8 cellular contexts compared by ENCODE assay signal in genomic region chr3:157175678-157176077, GRCh38. TPM values are rescaled to one million over a fixed set of nuclear protein-coding genes. Genes with fewer than 3 reads are reported as not detected.
DNase-seq lines count a peak whose midpoint lies in the region; ATAC-seq and TF ChIP-seq lines count a peak whose summit lies in the region.

No MANE protein-coding gene starts in this region.

- no peaks in the 10 kb centered on the region for H3K27me3 Mint-ChIP-seq in Caco-2 (ENCODE audit: insufficient read depth, unreplicated experiment)
- peaks cover 2% of the 10 kb centered on the region for H3K27me3 Mint-ChIP-seq in activated CD4-positive, alpha-beta memory T cell treated with anti-CD3 and anti-CD28 coated beads, Interleukin-2, amount 10 ng/mL, durations not matched to agents 7 days and 5 days

- peak overlapping the region; percentile 87 for H3K27ac Mint-ChIP-seq in Caco-2 (ENCODE audit: unreplicated experiment)
- peak overlapping the region; percentile 97 for H3K27ac Mint-ChIP-seq in activated CD4-positive, alpha-beta memory T cell treated with anti-CD3 and anti-CD28 coated beads, Interleukin-2, amount 10 ng/mL, durations not matched to agents 7 days and 5 days

- TF ChIP-seq CTCF in Caco-2 (IDR thresholded peaks at IDR 0.05; ENCODE audit: insufficient read depth in 1 of 2, low read depth in 1 of 2, low read length in 1 of 2, severe bottlenecking in 1 of 2, unreplicated experiment in 1 of 2) (no peak), gastroesophageal sphincter (IDR thresholded peaks at IDR 0.05) (no peak), neutrophil (IDR thresholded peaks at IDR 0.05) (no peak)

- no TSS peak for BruUV-seq in Caco-2 (replicated peaks; lab: Mats Ljungman, UMichigan)

- peak overlapping the region; percentile 72 for H3K4me3 ChIP-seq in Caco-2 (ENCODE audit: low read depth, low read length)
- H3K4me3 ChIP-seq in HUES48 (ENCODE audit: low read depth, low read length), result peak overlapping the region; percentile 90
- H3K4me3 ChIP-seq in gastroesophageal sphincter, result peak overlapping the region; percentile 55 to 71
- peak overlapping the region; percentile 74 to 86 for H3K4me3 ChIP-seq in neutrophil (ENCODE audit: low read depth in 1 of 2, low read length in 1 of 2)

- no peaks in the 10 kb centered on the region for H3K9me3 Mint-ChIP-seq in Caco-2 (ENCODE audit: unreplicated experiment)
- H3K9me3 Mint-ChIP-seq in activated CD4-positive, alpha-beta memory T cell treated with anti-CD3 and anti-CD28 coated beads, Interleukin-2, amount 10 ng/mL, durations not matched to agents 7 days and 5 days, result peaks cover 9% of the 10 kb centered on the region

- peaks cover 7% of the 10 kb centered on the region for H3K4me1 Mint-ChIP-seq in Caco-2 (ENCODE audit: low read depth, unreplicated experiment)
- H3K4me1 Mint-ChIP-seq in activated CD4-positive, alpha-beta memory T cell treated with anti-CD3 and anti-CD28 coated beads, Interleukin-2, amount 10 ng/mL, durations not matched to agents 7 days and 5 days, result peaks cover 21% of the 10 kb centered on the region

- intact Hi-C loops in Caco-2 (cut with micrococcal nuclease; ENCODE audit: unreplicated experiment), result loop anchor here (1.0 kb wide), 2 partner anchors 15 to 26 kb away; partner anchors contain the start of gene CCNL1

- no peak for TF ChIP-seq EP300 in gastroesophageal sphincter (IDR thresholded peaks at IDR 0.05)

- H3K4me3 Mint-ChIP-seq in Caco-2 (ENCODE audit: unreplicated experiment), result peak overlapping the region; percentile 80
- H3K4me3 Mint-ChIP-seq in activated CD4-positive, alpha-beta memory T cell treated with anti-CD3 and anti-CD28 coated beads, Interleukin-2, amount 10 ng/mL, durations not matched to agents 7 days and 5 days, result peak overlapping the region; percentile 89

- peak overlapping the region; percentile 68; the same call in 1 of the 2 replicates for H3K9ac ChIP-seq in HUES48 (ENCODE audit: low read depth, low read length)

- 0% methylated on average over 2 to 11 of the region's 11 CpGs for WGBS in gastroesophageal sphincter (ENCODE audit: low coverage in 1 of 2), 2 donors

- no peak for TF ChIP-seq POLR2A in gastroesophageal sphincter (IDR thresholded peaks at IDR 0.05)

- H3K9me3 ChIP-seq in Caco-2 (no peaks in the 10 kb centered on the region), HUES48 (ENCODE audit: control insufficient read depth, insufficient read depth, low read length) (peaks cover 22% of the 10 kb centered on the region), gastroesophageal sphincter (no peaks in the 10 kb centered on the region), neutrophil (no peaks in the 10 kb centered on the region)

- no peak for ATAC-seq in gastroesophageal sphincter
- ATAC-seq in GM19023 (IDR thresholded peaks at IDR 0.05; ENCODE audit: unreplicated experiment), result no peak
- no peak for ATAC-seq in HG03039 (IDR thresholded peaks at IDR 0.05; ENCODE audit: unreplicated experiment)
- ATAC-seq in GM19455 (IDR thresholded peaks at IDR 0.05; ENCODE audit: unreplicated experiment), result no peak

- CTCF ChIA-PET in Caco-2 (lab: Charles Lee), result interaction anchor here (1.2 to 2.4 kb wide), 2 partner anchors 15 to 26 kb away, joined by 11 to 12 read pairs; partner anchors contain the start of gene CCNL1
- CTCF ChIA-PET in activated CD4-positive, alpha-beta memory T cell treated with anti-CD3 and anti-CD28 coated beads, Interleukin-2, amount 10 ng/mL, durations not matched to agents 7 days and 5 days (lab: Charles Lee), result interaction anchor here (0.6 to 6.0 kb wide), 9 partner anchors 14 to 621 kb away, joined by 3 to 92 read pairs (median 7); partner anchors contain the start of genes CCNL1, SSR3 and TIPARP

- peak in 1 of 2 experiments; percentile 29 for DNase-seq in Caco-2
- no peak for DNase-seq in activated CD4-positive, alpha-beta memory T cell treated with anti-CD3 and anti-CD28 coated beads, Interleukin-2, amount 10 ng/mL, durations not matched to agents 7 days and 5 days

- H3K36me3 ChIP-seq in Caco-2 (ENCODE audit: control insufficient read depth, insufficient read depth, low read length), result no peaks in the 10 kb centered on the region
- H3K36me3 ChIP-seq in HUES48 (ENCODE audit: control insufficient read depth, insufficient read depth, low read length), result no peaks in the 10 kb centered on the region
- H3K36me3 ChIP-seq in gastroesophageal sphincter, result peaks cover 0 to 12% of the 10 kb centered on the region in 2 donors
- no peaks in the 10 kb centered on the region for H3K36me3 ChIP-seq in neutrophil

- POLR2A ChIA-PET in Caco-2 (lab: Charles Lee), result interaction anchor here (0.6 to 3.8 kb wide), 5 partner anchors 13 to 87 kb away, joined by 3 to 153 read pairs (median 9); partner anchors contain the start of gene CCNL1
- POLR2A ChIA-PET in activated CD4-positive, alpha-beta memory T cell treated with anti-CD3 and anti-CD28 coated beads, Interleukin-2, amount 10 ng/mL, durations not matched to agents 7 days and 5 days (lab: Charles Lee), result interaction anchor here (0.6 to 7.5 kb wide), 33 partner anchors 11 to 1627 kb away, joined by 3 to 830 read pairs (median 6); partner anchors contain the start of genes CCNL1, SSR3 and TIPARP

- H3K4me1 ChIP-seq in Caco-2 (no peaks in the 10 kb centered on the region; the same call in 1 of the 2 replicates), HUES48 (ENCODE audit: control insufficient read depth, insufficient read depth, low read length) (peaks cover 10% of the 10 kb centered on the region; the same call in 1 of the 2 replicates), gastroesophageal sphincter (peaks cover 5 to 30% (median 6%) of the 10 kb centered on the region in 3 donors), neutrophil (ENCODE audit: control insufficient read depth in 1 of 2, insufficient read depth in 1 of 2, low read depth in 1 of 2, low read length in 1 of 2) (peaks cover 23 to 30% of the 10 kb centered on the region in 2 experiments)

- H3K36me3 Mint-ChIP-seq in Caco-2 (ENCODE audit: insufficient read depth, unreplicated experiment), result peaks cover 16% of the 10 kb centered on the region
- H3K36me3 Mint-ChIP-seq in activated CD4-positive, alpha-beta memory T cell treated with anti-CD3 and anti-CD28 coated beads, Interleukin-2, amount 10 ng/mL, durations not matched to agents 7 days and 5 days (ENCODE audit: low read depth), result peaks cover 32% of the 10 kb centered on the region

- H3K27me3 ChIP-seq in Caco-2 (replicated peaks; ENCODE audit: control insufficient read depth, insufficient read depth, low read length) (no peaks in the 10 kb centered on the region), HUES48 (ENCODE audit: control insufficient read depth, insufficient read depth, low read length) (no peaks in the 10 kb centered on the region), gastroesophageal sphincter (no peaks in the 10 kb centered on the region), neutrophil (no peaks in the 10 kb centered on the region)

- H3K27ac ChIP-seq in HUES48 (ENCODE audit: low read depth, low read length) (peak overlapping the region; percentile 94), gastroesophageal sphincter (peak overlapping the region; percentile 93 to 98 (median 96)), neutrophil (peak overlapping the region; percentile 95)

RNA-seq across cellular contexts. Expression of gene CCNL1, which starts 15.7 kb away (rescaled TPM):
- 108 and 114 TPM in 2 replicates for total RNA-seq in Caco-2 (2022)
- 100 to 1,000 TPM; 223 to 249 TPM for total RNA-seq in activated CD4-positive, alpha-beta memory T cell treated with anti-CD3 and anti-CD28 coated beads, Interleukin-2, amount 10 ng/mL, durations not matched to agents 7 days and 5 days
- 100 to 1,000 TPM in 2 of 4 donors, 10 to 100 TPM in 2; 32.7 to 211 (median 92.6) TPM for total RNA-seq in gastroesophageal sphincter
